ENCODE assay signal across 15 cellular contexts in the genomic region with DNA sequence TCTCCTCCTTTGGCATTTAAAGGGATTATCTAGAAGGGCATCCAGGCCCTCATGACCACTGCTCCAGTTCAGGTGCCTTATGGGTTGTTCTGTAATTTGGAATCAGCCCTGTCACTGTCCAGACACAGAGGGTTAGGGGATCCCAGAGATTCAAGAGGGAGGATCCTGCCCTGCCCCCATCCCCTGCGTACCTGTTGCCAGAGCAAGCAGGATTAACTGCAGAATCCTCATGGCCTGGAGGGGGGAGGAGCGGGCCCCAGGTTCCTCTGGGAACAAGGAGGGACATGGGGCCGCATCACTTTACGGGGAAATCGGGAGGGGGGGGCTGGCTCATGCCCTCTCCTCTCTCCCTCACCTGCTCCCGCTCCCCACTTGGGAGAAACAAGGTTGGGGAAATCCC. TPM values are rescaled to one million over a fixed set of nuclear protein-coding genes. Genes with fewer than 3 reads are reported as not detected.
"Had no signal": no experiment of that assay in that cellular context is flagged by ENCODE, and none has a peak within 500 bp of the region (broad histone marks: within the 10 kb centered on the region; RNA-seq: fewer than 3 reads in every experiment).

No MANE protein-coding gene starts in this region.

- ATAC-seq: activated T-helper 17 cell treated with anti-CD3 and anti-CD28 coated beads, Interleukin-2, amount 50 U/mL, for 72 hours had no signal

- H3K27ac ChIP-seq: left lung, right lobe of liver had no signal

- H3K4me3 ChIP-seq: left lung, right lobe of liver had no signal

- H3K4me3 Mint-ChIP-seq: activated T-helper 17 cell treated with anti-CD3 and anti-CD28 coated beads, Interleukin-2, amount 50 U/mL, for 72 hours; neural crest cell had no signal

- DNase-seq: activated CD4-positive, alpha-beta T cell treated with anti-CD3 and anti-CD28 coated beads, Interleukin-2, amount 50 U/mL, for 1 hour; activated naive CD4-positive, alpha-beta T cell treated with Interleukin-2 at 50 U/mL for 16 hours; activated T-cell treated with anti-CD3 and anti-CD28 coated beads for 4 hours; anterior cingulate cortex; cerebellar nuclear complex; dermis blood vessel endothelial cell; hypothalamus; kidney; left lung; mammary epithelial cell had no signal

- H3K9me3 ChIP-seq: breast epithelium, left lung, right lobe of liver had no signal

- H3K9me3 Mint-ChIP-seq: activated T-helper 17 cell treated with anti-CD3 and anti-CD28 coated beads, Interleukin-2, amount 50 U/mL, for 72 hours; neural crest cell had no signal

- H3K4me1 Mint-ChIP-seq: activated T-helper 17 cell treated with anti-CD3 and anti-CD28 coated beads, Interleukin-2, amount 50 U/mL, for 72 hours; neural crest cell had no signal

- H3K4me1 ChIP-seq: breast epithelium, left lung, right lobe of liver had no signal

- H3K36me3 ChIP-seq: breast epithelium, left lung, right lobe of liver had no signal

- H3K27ac Mint-ChIP-seq: activated T-helper 17 cell treated with anti-CD3 and anti-CD28 coated beads, Interleukin-2, amount 50 U/mL, for 72 hours had no signal

- FAIRE-seq: kidney had no signal

- H3K27me3 ChIP-seq: right lobe of liver had no signal

RNA-seq across cellular contexts. Expression of gene KLK12, which starts 9.4 kb away (rescaled TPM):
- polyA plus RNA-seq: mammary epithelial cell, urinary bladder had no signal

RNA-seq across cellular contexts. Expression of gene KLK8, which starts 24.0 kb away (rescaled TPM):
- polyA plus RNA-seq: urinary bladder had no signal
